8 cellular contexts compared by ENCODE assay signal in the genomic region with DNA sequence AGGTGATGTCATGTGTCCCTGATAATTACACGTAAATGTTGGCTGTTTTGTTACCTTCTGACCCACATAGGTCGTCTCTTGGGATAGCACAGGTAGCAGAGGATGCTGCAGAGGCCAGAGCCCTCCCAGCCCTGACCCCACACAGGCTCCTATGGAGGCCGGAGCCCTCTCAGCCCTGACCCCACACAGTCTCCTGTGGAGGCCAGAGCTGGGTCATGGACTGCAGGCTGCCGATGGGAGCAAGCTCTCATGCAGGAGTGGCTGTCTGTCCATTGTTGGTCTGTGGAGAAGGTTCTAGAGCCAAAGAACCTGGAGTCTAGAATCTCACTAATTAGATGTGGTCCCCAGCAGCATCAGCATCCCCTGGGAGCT.
"Had no signal": no experiment of that assay in that cellular context is flagged by ENCODE, and none has a peak within 500 bp of the region (broad histone marks: within the 10 kb centered on the region; RNA-seq: fewer than 3 reads in every experiment).

No MANE protein-coding gene starts in this region.

- DNase-seq: activated CD4-positive, alpha-beta T cell treated with anti-CD3 and anti-CD28 coated beads, Interleukin-2, amount 10 ng/mL, durations not matched to agents 24 days and 14 days; left colon; naive B cell; T-cell had no signal

- H3K27me3 ChIP-seq: esophagus muscularis mucosa, right atrium auricular region had no signal

- H3K4me3 Mint-ChIP-seq: activated CD4-positive, alpha-beta T cell treated with anti-CD3 and anti-CD28 coated beads, Interleukin-2, amount 10 ng/mL, durations not matched to agents 24 days and 14 days; central memory CD8-positive, alpha-beta T cell; stimulated activated effector memory CD8-positive, alpha-beta T cell treated with anti-CD3 and anti-CD28 coated beads, Interleukin-12 subunit alpha, Interleukin-12 subunit beta, amount 100 ng/mL, for 72 hours had no signal

- H3K9me3 ChIP-seq: esophagus muscularis mucosa, right atrium auricular region had no signal

- H3K36me3 Mint-ChIP-seq: naive B cell, T-cell had no signal

- H3K27me3 Mint-ChIP-seq: activated CD4-positive, alpha-beta T cell treated with anti-CD3 and anti-CD28 coated beads, Interleukin-2, amount 10 ng/mL, durations not matched to agents 24 days and 14 days; central memory CD8-positive, alpha-beta T cell; naive B cell; T-cell had no signal

- H3K27ac Mint-ChIP-seq: naive B cell; stimulated activated effector memory CD8-positive, alpha-beta T cell treated with anti-CD3 and anti-CD28 coated beads, Interleukin-12 subunit alpha, Interleukin-12 subunit beta, amount 100 ng/mL, for 72 hours had no signal

- H3K4me3 ChIP-seq: esophagus muscularis mucosa, right atrium auricular region had no signal

- H3K9me3 Mint-ChIP-seq: activated CD4-positive, alpha-beta T cell treated with anti-CD3 and anti-CD28 coated beads, Interleukin-2, amount 10 ng/mL, durations not matched to agents 24 days and 14 days; central memory CD8-positive, alpha-beta T cell; naive B cell; stimulated activated effector memory CD8-positive, alpha-beta T cell treated with anti-CD3 and anti-CD28 coated beads, Interleukin-12 subunit alpha, Interleukin-12 subunit beta, amount 100 ng/mL, for 72 hours; T-cell had no signal

- H3K36me3 ChIP-seq: esophagus muscularis mucosa, right atrium auricular region had no signal
